Comparison of ENCODE assay signal across 10 cellular contexts in genomic region chr21:45471229-45472052, GRCh38.
DNase-seq lines count a peak whose midpoint lies in the region; ATAC-seq lines count a peak whose summit lies in the region.
"Had no signal": no experiment of that assay in that cellular context is flagged by ENCODE, and none has a peak within 500 bp of the region (broad histone marks: within the 10 kb centered on the region; RNA-seq: fewer than 3 reads in every experiment).

No MANE protein-coding gene starts in this region.

- H3K36me3 Mint-ChIP-seq in stimulated activated naive CD8-positive, alpha-beta T cell treated with anti-CD3 and anti-CD28 coated beads, Interleukin-15, Interleukin-2, amounts not matched to agents 100 ng/mL and 50 ng/mL, for 24 hours (ENCODE audit: low read depth): no peaks in the 10 kb centered on the region

- ATAC-seq in stimulated activated naive CD8-positive, alpha-beta T cell treated with anti-CD3 and anti-CD28 coated beads, Interleukin-15, Interleukin-2, amounts not matched to agents 100 U/mL and 50 U/mL, for 24 hours: no peak
- ATAC-seq in HG02623 (IDR thresholded peaks at IDR 0.05; ENCODE audit: unreplicated experiment) (no peak), GM21447 (IDR thresholded peaks at IDR 0.05; ENCODE audit: unreplicated experiment) (no peak), HG03439 (IDR thresholded peaks at IDR 0.05; ENCODE audit: unreplicated experiment) (no peak), GM18868 (IDR thresholded peaks at IDR 0.05; ENCODE audit: unreplicated experiment) (no peak)

- peak overlapping the region; percentile 6 for H3K4me3 Mint-ChIP-seq in stimulated activated naive CD8-positive, alpha-beta T cell treated with anti-CD3 and anti-CD28 coated beads, Interleukin-15, Interleukin-2, amounts not matched to agents 100 ng/mL and 50 ng/mL, for 24 hours

- DNase-seq in stimulated activated naive CD8-positive, alpha-beta T cell treated with anti-CD3 and anti-CD28 coated beads, Interleukin-15, Interleukin-2, amounts not matched to agents 100 U/mL and 50 U/mL, for 24 hours: no peak
- DNase-seq: DMS 273 treated with DMSO at 0.1 percent for 48 hours, NCI-H1105 treated with DMSO at 0.1 percent for 48 hours had no signal

- H3K36me3 ChIP-seq in duodenal mucosa (ENCODE audit: control insufficient read depth in 1 of 2, insufficient read depth in 2 of 2, low read length in 2 of 2): no peaks in the 10 kb centered on the region
- H3K36me3 ChIP-seq in muscle layer of duodenum (ENCODE audit: control insufficient read depth in 1 of 2, insufficient read depth in 2 of 2, low read length in 2 of 2): peaks cover 4 to 30% of the 10 kb centered on the region in 2 donors

- H3K4me1 Mint-ChIP-seq in stimulated activated naive CD8-positive, alpha-beta T cell treated with anti-CD3 and anti-CD28 coated beads, Interleukin-15, Interleukin-2, amounts not matched to agents 100 ng/mL and 50 ng/mL, for 24 hours (ENCODE audit: low read depth): peaks cover 14% of the 10 kb centered on the region

- H3K4me1 ChIP-seq in duodenal mucosa (ENCODE audit: control insufficient read depth in 1 of 2, insufficient read depth in 2 of 2, low read length in 2 of 2) (peaks cover 15 to 23% of the 10 kb centered on the region in 2 donors), muscle layer of duodenum (ENCODE audit: control insufficient read depth in 1 of 2, insufficient read depth in 2 of 2, low read length in 2 of 2) (peaks cover 0 to 37% of the 10 kb centered on the region in 2 donors)

- peak overlapping the region in 1 of 2 donors; percentile 27 for H3K9ac ChIP-seq in duodenal mucosa (ENCODE audit: low read depth in 1 of 2, low read length in 2 of 2)

- H3K27me3 ChIP-seq in duodenal mucosa (ENCODE audit: control insufficient read depth in 1 of 2, insufficient read depth in 2 of 2, low read length in 2 of 2) (no peaks in the 10 kb centered on the region), muscle layer of duodenum (ENCODE audit: low read depth, low read length) (no peaks in the 10 kb centered on the region)

- H3K9me3 Mint-ChIP-seq in stimulated activated naive CD8-positive, alpha-beta T cell treated with anti-CD3 and anti-CD28 coated beads, Interleukin-15, Interleukin-2, amounts not matched to agents 100 ng/mL and 50 ng/mL, for 24 hours: no peaks in the 10 kb centered on the region

- H3K4me3 ChIP-seq in duodenal mucosa (ENCODE audit: low read depth in 1 of 2, low read length in 2 of 2): no peak overlapping the region
- H3K4me3 ChIP-seq in muscle layer of duodenum (ENCODE audit: low read depth in 1 of 2, low read length in 2 of 2): peak overlapping the region in 1 of 2 donors; percentile 1

- H3K9me3 ChIP-seq in duodenal mucosa (ENCODE audit: control insufficient read depth in 1 of 2, low read length in 2 of 2) (no peaks in the 10 kb centered on the region), muscle layer of duodenum (ENCODE audit: control insufficient read depth in 1 of 2, low read length in 2 of 2) (no peaks in the 10 kb centered on the region)

- H3K27ac ChIP-seq in duodenal mucosa (ENCODE audit: low read depth, low read length) (peak overlapping the region; percentile 70), muscle layer of duodenum (ENCODE audit: low read length) (peak overlapping the region; percentile 31)

- no peaks in the 10 kb centered on the region for H3K27me3 Mint-ChIP-seq in stimulated activated naive CD8-positive, alpha-beta T cell treated with anti-CD3 and anti-CD28 coated beads, Interleukin-15, Interleukin-2, amounts not matched to agents 100 ng/mL and 50 ng/mL, for 24 hours

- peak overlapping the region; percentile 64 for H3K27ac Mint-ChIP-seq in stimulated activated naive CD8-positive, alpha-beta T cell treated with anti-CD3 and anti-CD28 coated beads, Interleukin-15, Interleukin-2, amounts not matched to agents 100 ng/mL and 50 ng/mL, for 24 hours
